9 cellular contexts compared by ENCODE assay signal in genomic region chr1:159011026-159011425, GRCh38. TPM values are rescaled to one million over a fixed set of nuclear protein-coding genes. Genes with fewer than 3 reads are reported as not detected.
DNase-seq lines count a peak whose midpoint lies in the region; ATAC-seq and TF ChIP-seq lines count a peak whose summit lies in the region.
"Not testable (repeated sequence)": the region's sequence is repeated elsewhere in the genome, so short reads cannot be mapped to it uniquely, and the experiment has no call there.
"Had no signal": no experiment of that assay in that cellular context is flagged by ENCODE, and none has a peak within 500 bp of the region (broad histone marks: within the 10 kb centered on the region; RNA-seq: fewer than 3 reads in every experiment).

No MANE protein-coding gene starts in this region.

- H3K4me1 ChIP-seq in gastrocnemius medialis: not testable (repeated sequence)
- H3K4me1 ChIP-seq in transverse colon: peaks cover 0 to 47% (median 6%) of the 10 kb centered on the region in 4 donors

- DNase-seq in Calu3; NB4 (ENCODE audit: low read depth); astrocyte of the spinal cord (ENCODE audit: low read depth, low spot score); memory B cell (ENCODE audit: low spot score in 2 of 2); gastrocnemius medialis; transverse colon: not testable (repeated sequence)
- DNase-seq in activated CD4-positive, alpha-beta memory T cell treated with anti-CD3 and anti-CD28 coated beads, Interleukin-2, amount 10 ng/mL, durations not matched to agents 7 days and 5 days: peak; percentile 37
- DNase-seq in fibroblast of gingiva (ENCODE audit: low read depth): peak; percentile 56

- TF ChIP-seq POLR2A in NB4 (IDR thresholded peaks at IDR 0.05; ENCODE audit: extremely low read depth, insufficient read length); gastrocnemius medialis (IDR thresholded peaks at IDR 0.05); transverse colon (IDR thresholded peaks at IDR 0.05): not testable (repeated sequence)

- not testable (repeated sequence) for H3K36me3 ChIP-seq in gastrocnemius medialis, transverse colon

- POLR2A ChIA-PET in activated CD4-positive, alpha-beta memory T cell treated with anti-CD3 and anti-CD28 coated beads, Interleukin-2, amount 10 ng/mL, durations not matched to agents 7 days and 5 days (lab: Charles Lee): interaction anchor here (1.9 to 6.4 kb wide), 8 partner anchors 15 to 913 kb away, joined by 6 to 260 read pairs (median 50); partner anchors contain the start of genes AIM2, PYHIN1 and TAGLN2

- not testable (repeated sequence) for ATAC-seq in memory B cell (ENCODE audit: low read depth); gastrocnemius medialis

- not testable (repeated sequence) for BruUV-seq in Calu3 (replicated peaks; lab: Mats Ljungman, UMichigan)

- not testable (repeated sequence) for TF ChIP-seq CTCF in Calu3 (IDR thresholded peaks at IDR 0.05; ENCODE audit: unreplicated experiment); NB4 (IDR thresholded peaks at IDR 0.05; ENCODE audit: low read depth, low read length); astrocyte of the spinal cord (IDR thresholded peaks at IDR 0.05; ENCODE audit: low read depth, low read length); gastrocnemius medialis (IDR thresholded peaks at IDR 0.05 in 4 of 5, conservative IDR thresholded peaks at IDR 0.05 in 1 of 5); transverse colon (IDR thresholded peaks at IDR 0.05)

- not testable (repeated sequence) for H3K27me3 Mint-ChIP-seq in Calu3 (ENCODE audit: unreplicated experiment); activated CD4-positive, alpha-beta memory T cell treated with anti-CD3 and anti-CD28 coated beads, Interleukin-2, amount 10 ng/mL, durations not matched to agents 7 days and 5 days; memory B cell

- H3K9me3 Mint-ChIP-seq in Calu3 (ENCODE audit: low read depth, unreplicated experiment); activated CD4-positive, alpha-beta memory T cell treated with anti-CD3 and anti-CD28 coated beads, Interleukin-2, amount 10 ng/mL, durations not matched to agents 7 days and 5 days; memory B cell: not testable (repeated sequence)

- intact Hi-C loops in Calu3 (cut with micrococcal nuclease; ENCODE audit: unreplicated experiment): loop anchor here (10.0 kb wide), 1 partner anchor 1516 kb away; no protein-coding TSS in a partner anchor
- intact Hi-C loops in gastrocnemius medialis (cut with DNase I; ENCODE audit: low total_unique reads); transverse colon (cut with DNase I; ENCODE audit: low total_unique reads): not testable (repeated sequence)

- H3K4me1 Mint-ChIP-seq in Calu3 (ENCODE audit: low read depth, unreplicated experiment): not testable (repeated sequence)
- peaks cover 46% of the 10 kb centered on the region for H3K4me1 Mint-ChIP-seq in activated CD4-positive, alpha-beta memory T cell treated with anti-CD3 and anti-CD28 coated beads, Interleukin-2, amount 10 ng/mL, durations not matched to agents 7 days and 5 days
- peaks cover 55% of the 10 kb centered on the region for H3K4me1 Mint-ChIP-seq in memory B cell

- H3K4me3 ChIP-seq in NB4 (ENCODE audit: low read depth, low read length): peak overlapping the region; percentile 65
- peak overlapping the region; percentile 73 for H3K4me3 ChIP-seq in astrocyte of the spinal cord (ENCODE audit: low read depth, low read length)
- H3K4me3 ChIP-seq in gastrocnemius medialis: peak overlapping the region; percentile 53 to 59 (median 58)
- H3K4me3 ChIP-seq in transverse colon: peak overlapping the region; percentile 28 to 60 (median 42)

- H3K27me3 ChIP-seq in gastrocnemius medialis, transverse colon: not testable (repeated sequence)

- in situ Hi-C loops in astrocyte of the spinal cord (cut with HindIII; ENCODE audit: low sequenced_read_pairs); gastrocnemius medialis (cut with MboI; ENCODE audit: low sequenced_read_pairs in 4 of 4); transverse colon (cut with MboI; ENCODE audit: low pct_ligation_motif_present in 1 of 4, low pct_unique_long_range_greater_than_20kb in 1 of 4, low sequenced_read_pairs in 3 of 4): not testable (repeated sequence)

- 29 to 34% methylated on average over 3 to 8 of the region's 8 CpGs for WGBS in transverse colon (ENCODE audit: low coverage in 1 of 2), 2 donors

- not testable (repeated sequence) for TF ChIP-seq EP300 in transverse colon (IDR thresholded peaks at IDR 0.05; ENCODE audit: low read depth)

- peak overlapping the region; percentile 75 for H3K4me3 Mint-ChIP-seq in Calu3 (ENCODE audit: low read depth, unreplicated experiment)
- H3K4me3 Mint-ChIP-seq in activated CD4-positive, alpha-beta memory T cell treated with anti-CD3 and anti-CD28 coated beads, Interleukin-2, amount 10 ng/mL, durations not matched to agents 7 days and 5 days: peak overlapping the region; percentile 99
- peak overlapping the region; percentile 94 for H3K4me3 Mint-ChIP-seq in memory B cell

- H3K27ac Mint-ChIP-seq in Calu3 (ENCODE audit: unreplicated experiment) (peak overlapping the region; percentile 90), memory B cell (peak overlapping the region; percentile 86)
- H3K27ac Mint-ChIP-seq in activated CD4-positive, alpha-beta memory T cell treated with anti-CD3 and anti-CD28 coated beads, Interleukin-2, amount 10 ng/mL, durations not matched to agents 7 days and 5 days: peak overlapping the region; percentile 100

- CTCF ChIA-PET in Calu3 (lab: Charles Lee): not testable (repeated sequence)
- CTCF ChIA-PET in activated CD4-positive, alpha-beta memory T cell treated with anti-CD3 and anti-CD28 coated beads, Interleukin-2, amount 10 ng/mL, durations not matched to agents 7 days and 5 days (lab: Charles Lee): interaction anchor here (2.5 to 2.6 kb wide), 2 partner anchors 58 to 65 kb away, joined by 10 to 12 read pairs; partner anchors contain the start of gene AIM2

- H3K27ac ChIP-seq in gastrocnemius medialis (peak overlapping the region; percentile 66 to 81 (median 76)), transverse colon (peak overlapping the region; percentile 87 to 90 (median 88))

- H3K36me3 Mint-ChIP-seq in Calu3 (ENCODE audit: insufficient read depth, unreplicated experiment): peaks cover 11% of the 10 kb centered on the region
- H3K36me3 Mint-ChIP-seq in activated CD4-positive, alpha-beta memory T cell treated with anti-CD3 and anti-CD28 coated beads, Interleukin-2, amount 10 ng/mL, durations not matched to agents 7 days and 5 days (ENCODE audit: low read depth): peaks cover 69% of the 10 kb centered on the region
- peaks cover 28% of the 10 kb centered on the region for H3K36me3 Mint-ChIP-seq in memory B cell

- not testable (repeated sequence) for H3K9me3 ChIP-seq in gastrocnemius medialis, transverse colon

RNA-seq across cellular contexts. Expression of gene IFI16, which starts 1.3 kb away (rescaled TPM):
- total RNA-seq in Calu3 (2022) (52.8 and 84.5 TPM in 2 replicates), gastrocnemius medialis (10 to 100 TPM; 13.5 to 18.5 (median 14.2) TPM), transverse colon (10 to 100 TPM; 11.1 to 36.5 (median 17.9) TPM)
- 100 to 1,000 TPM; 394 to 395 TPM for total RNA-seq in activated CD4-positive, alpha-beta memory T cell treated with anti-CD3 and anti-CD28 coated beads, Interleukin-2, amount 10 ng/mL, durations not matched to agents 7 days and 5 days
- total RNA-seq: HepG2 had no signal
